8 cellular contexts compared by ENCODE assay signal in genomic region chr15:31262901-31263671, GRCh38.
DNase-seq lines count a peak whose midpoint lies in the region; ATAC-seq and TF ChIP-seq lines count a peak whose summit lies in the region.

No MANE protein-coding gene starts in this region.

- peaks cover 73% of the 10 kb centered on the region for H3K4me1 Mint-ChIP-seq in activated naive CD8-positive, alpha-beta T cell (ENCODE audit: low read depth)

- H3K27ac ChIP-seq in transverse colon: peak overlapping the region; percentile 73 to 90 (median 85)

- H3K36me3 ChIP-seq in kidney epithelial cell (ENCODE audit: control insufficient read depth, insufficient read depth, low read length) (no peaks in the 10 kb centered on the region), transverse colon (no peaks in the 10 kb centered on the region)

- H3K4me1 ChIP-seq in transverse colon: peaks cover 27 to 54% (median 38%) of the 10 kb centered on the region in 4 donors

- DNase-seq in HPDE6-E6E7 (ENCODE audit: extremely low spot score) (peak; percentile 63), kidney epithelial cell (ENCODE audit: low read depth) (peak; percentile 55), transverse colon (peak; percentile 57), NCI-H187 treated with DMSO at 0.1 percent for 48 hours (lab: John Stamatoyannopoulos, UW) (no peak), H4 (ENCODE audit: low spot score) (no peak)

- no peak overlapping the region for H3K4me3 Mint-ChIP-seq in activated naive CD8-positive, alpha-beta T cell

- H3K27ac Mint-ChIP-seq in activated naive CD8-positive, alpha-beta T cell: peak overlapping the region; percentile 34

- H3K9me3 ChIP-seq in transverse colon: no peaks in the 10 kb centered on the region

- peak; percentile 24 for ATAC-seq in GM18867 (IDR thresholded peaks at IDR 0.05; ENCODE audit: unreplicated experiment)
- no peak for ATAC-seq in activated CD4-positive, CD25-positive, alpha-beta regulatory T cell treated with anti-CD3 and anti-CD28 coated beads, Interleukin-2, amount 50 U/mL, for 24 hours

- intact Hi-C loops in transverse colon (cut with DNase I; ENCODE audit: low total_unique reads): no loop called here

- no peaks in the 10 kb centered on the region for H3K36me3 Mint-ChIP-seq in activated naive CD8-positive, alpha-beta T cell

- H3K9me3 Mint-ChIP-seq in activated naive CD8-positive, alpha-beta T cell (ENCODE audit: low read depth): no peaks in the 10 kb centered on the region

- no peak for TF ChIP-seq EP300 in transverse colon (IDR thresholded peaks at IDR 0.05; ENCODE audit: low read depth)

- no peak for TF ChIP-seq CTCF in kidney epithelial cell (IDR thresholded peaks at IDR 0.05; ENCODE audit: insufficient read depth, low read length, poor library complexity, severe bottlenecking)
- no peak for TF ChIP-seq CTCF in transverse colon (IDR thresholded peaks at IDR 0.05)

- no peaks in the 10 kb centered on the region for H3K27me3 Mint-ChIP-seq in activated naive CD8-positive, alpha-beta T cell

- TF ChIP-seq POLR2A in transverse colon (IDR thresholded peaks at IDR 0.05): no peak

- H3K4me3 ChIP-seq in kidney epithelial cell (ENCODE audit: low read depth, low read length) (no peak overlapping the region), transverse colon (no peak overlapping the region)

- in situ Hi-C loops in transverse colon (cut with MboI; ENCODE audit: low pct_ligation_motif_present in 1 of 4, low pct_unique_long_range_greater_than_20kb in 1 of 4, low sequenced_read_pairs in 3 of 4): no loop called here

- H3K27me3 ChIP-seq in kidney epithelial cell (ENCODE audit: control insufficient read depth, insufficient read depth, low read length) (no peaks in the 10 kb centered on the region), transverse colon (no peaks in the 10 kb centered on the region)

- 80% methylated on average over 12 of the region's 12 CpGs; no CpG with 5 or more reads in 1 of the 2 donors for WGBS in transverse colon (ENCODE audit: low coverage in 1 of 2), 2 donors

Comparison
In these comparisons a context has a peak if more than half of its experiments do, and no peak if none do; other contexts are left out.
1. DNase-seq: peak in HPDE6-E6E7 (single experiment), kidney epithelial cell (single experiment) and transverse colon (single experiment); none in NCI-H187 treated with DMSO at 0.1 percent for 48 hours (single experiment) and H4 (single experiment).